In genomic region chr19:41977916-41978315, GRCh38 we compare ENCODE assay signal across 2 cellular contexts.
A peak's percentile ranks its signal among the peaks of the same experiment; 100 is the strongest.
TF ChIP-seq lines count a peak whose summit lies in the region.

No MANE protein-coding gene starts in this region.

TF ChIP-seq in HepG2, 621 proteins besides CTCF, POLR2A, EP300 and RAD21:
- TF ChIP-seq CREB1 (IDR thresholded peaks at IDR 0.05) (peak; percentile 52), CREB1 (CRISPR knock-in tag; IDR thresholded peaks at IDR 0.05) (no peak), NFE2L2 (IDR thresholded peaks at IDR 0.05; ENCODE audit: low read length) (no peak)

TF ChIP-seq in H1, 55 proteins besides CTCF, POLR2A, EP300 and RAD21:
- no peak for TF ChIP-seq CEBPB (IDR thresholded peaks at IDR 0.05; ENCODE audit: low read depth, low read length)
- no peak for TF ChIP-seq SP2 (IDR thresholded peaks at IDR 0.05; ENCODE audit: low read length)
- TF ChIP-seq TAF7 (optimal IDR thresholded peaks at IDR 0.05; ENCODE audit: borderline replicate concordance, low read depth, low read length): no peak
- TF ChIP-seq JUN (IDR thresholded peaks at IDR 0.05; ENCODE audit: low read depth, low read length): no peak
- TF ChIP-seq SRF (IDR thresholded peaks at IDR 0.05; ENCODE audit: low read depth, low read length): no peak
- TF ChIP-seq CHD1 (IDR thresholded peaks at IDR 0.05; ENCODE audit: low read depth, low read length): no peak
- TF ChIP-seq CBX5 (IDR thresholded peaks at IDR 0.05; ENCODE audit: low read depth, low read length): no peak
- no peak for TF ChIP-seq CHD7 (IDR thresholded peaks at IDR 0.05; ENCODE audit: insufficient replicate concordance, low read length)
